In the genomic region with DNA sequence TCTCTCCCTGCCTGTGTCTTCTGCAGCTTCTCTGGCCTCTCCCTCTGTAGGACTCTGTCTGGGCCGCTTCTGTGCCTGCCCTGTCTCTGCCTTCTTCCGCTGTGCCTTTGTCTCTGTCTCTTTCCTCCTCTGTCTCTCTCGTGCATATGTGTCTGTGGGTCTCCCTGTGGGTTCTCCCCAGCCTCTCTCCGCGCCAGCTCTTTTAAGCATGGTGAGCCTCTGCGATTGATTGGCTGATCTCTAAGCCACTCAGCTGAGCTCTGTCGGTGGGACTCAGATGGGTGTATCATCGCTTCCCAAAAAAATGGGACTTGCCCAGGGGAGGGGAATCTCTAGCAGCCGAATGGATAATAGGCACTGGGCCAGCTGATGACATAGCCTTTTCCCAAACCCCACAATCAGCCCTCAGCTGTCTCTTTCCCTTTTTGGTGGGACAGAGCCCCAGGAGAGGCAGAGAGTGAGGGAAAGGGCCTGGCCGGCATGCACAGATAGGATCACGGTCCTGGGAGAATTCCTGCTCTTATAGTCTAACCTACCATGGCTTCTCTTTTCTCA, we compare ENCODE assay signal across 9 cellular contexts. TPM values are rescaled to one million over a fixed set of nuclear protein-coding genes. Genes with fewer than 3 reads are reported as not detected.
DNase-seq lines count a peak whose midpoint lies in the region; ATAC-seq and TF ChIP-seq lines count a peak whose summit lies in the region.
"Had no signal": no experiment of that assay in that cellular context is flagged by ENCODE, and none has a peak within 500 bp of the region (broad histone marks: within the 10 kb centered on the region; RNA-seq: fewer than 3 reads in every experiment).

A gene with protein sequence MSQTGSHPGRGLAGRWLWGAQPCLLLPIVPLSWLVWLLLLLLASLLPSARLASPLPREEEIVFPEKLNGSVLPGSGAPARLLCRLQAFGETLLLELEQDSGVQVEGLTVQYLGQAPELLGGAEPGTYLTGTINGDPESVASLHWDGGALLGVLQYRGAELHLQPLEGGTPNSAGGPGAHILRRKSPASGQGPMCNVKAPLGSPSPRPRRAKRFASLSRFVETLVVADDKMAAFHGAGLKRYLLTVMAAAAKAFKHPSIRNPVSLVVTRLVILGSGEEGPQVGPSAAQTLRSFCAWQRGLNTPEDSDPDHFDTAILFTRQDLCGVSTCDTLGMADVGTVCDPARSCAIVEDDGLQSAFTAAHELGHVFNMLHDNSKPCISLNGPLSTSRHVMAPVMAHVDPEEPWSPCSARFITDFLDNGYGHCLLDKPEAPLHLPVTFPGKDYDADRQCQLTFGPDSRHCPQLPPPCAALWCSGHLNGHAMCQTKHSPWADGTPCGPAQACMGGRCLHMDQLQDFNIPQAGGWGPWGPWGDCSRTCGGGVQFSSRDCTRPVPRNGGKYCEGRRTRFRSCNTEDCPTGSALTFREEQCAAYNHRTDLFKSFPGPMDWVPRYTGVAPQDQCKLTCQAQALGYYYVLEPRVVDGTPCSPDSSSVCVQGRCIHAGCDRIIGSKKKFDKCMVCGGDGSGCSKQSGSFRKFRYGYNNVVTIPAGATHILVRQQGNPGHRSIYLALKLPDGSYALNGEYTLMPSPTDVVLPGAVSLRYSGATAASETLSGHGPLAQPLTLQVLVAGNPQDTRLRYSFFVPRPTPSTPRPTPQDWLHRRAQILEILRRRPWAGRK (minus strand): TSS at position 178 of the 555 bp plus-strand sequence. CDS start 427 bp downstream, outside the sequence.

- no peaks in the 10 kb centered on the region for H3K9me2 ChIP-seq in GM23248 (ENCODE audit: insufficient read depth)

- H3K27ac Mint-ChIP-seq in activated naive CD8-positive, alpha-beta T cell treated with anti-CD3 and anti-CD28 coated beads, Interleukin-2, amount 10 ng/mL, durations not matched to agents 7 days and 5 days = peak within 1 kb of the TSS; percentile 97
- H3K27ac Mint-ChIP-seq in immature natural killer cell = peak within 1 kb of the TSS in 3 of 6 donors; percentile 20 to 96 (median 41)

- peaks cover 57% of the 10 kb centered on the region for H3K4me1 ChIP-seq in GM23248 (ENCODE audit: insufficient read depth)
- peaks cover 96% of the 10 kb centered on the region for H3K4me1 ChIP-seq in left ventricle myocardium inferior

- TF ChIP-seq CTCF in left ventricle myocardium inferior (IDR thresholded peaks at IDR 0.05; ENCODE audit: borderline replicate concordance) (no peak), GM10266 (IDR thresholded peaks at IDR 0.05; ENCODE audit: control insufficient read depth, insufficient read depth, low read depth, missing control alignments) (no peak)

- H3K27me3 ChIP-seq in GM23248 (replicated peaks; ENCODE audit: insufficient read depth) (no peaks in the 10 kb centered on the region), left ventricle myocardium inferior (ENCODE audit: low read depth) (no peaks in the 10 kb centered on the region)

- H3K4me3 ChIP-seq in GM23248 (peak within 1 kb of the TSS; percentile 82), left ventricle myocardium inferior (peak within 1 kb of the TSS; percentile 67)

- no peaks in the 10 kb centered on the region for H3K9me3 Mint-ChIP-seq in activated naive CD8-positive, alpha-beta T cell treated with anti-CD3 and anti-CD28 coated beads, Interleukin-2, amount 10 ng/mL, durations not matched to agents 7 days and 5 days
- no peaks in the 10 kb centered on the region for H3K9me3 Mint-ChIP-seq in immature natural killer cell
- H3K9me3 Mint-ChIP-seq: memory B cell had no signal

- peak within 1 kb of the TSS; percentile 98 for H3K4me2 ChIP-seq in GM23248 (ENCODE audit: unreplicated experiment)

- peaks cover 55% of the 10 kb centered on the region for H3K79me2 ChIP-seq in GM23248 (ENCODE audit: insufficient read depth)

- peaks cover 58% of the 10 kb centered on the region for H3K4me1 Mint-ChIP-seq in activated naive CD8-positive, alpha-beta T cell treated with anti-CD3 and anti-CD28 coated beads, Interleukin-2, amount 10 ng/mL, durations not matched to agents 7 days and 5 days
- H3K4me1 Mint-ChIP-seq in immature natural killer cell = peaks cover 63 to 75% of the 10 kb centered on the region in 2 donors

- H3K9ac ChIP-seq in GM23248 = peak within 1 kb of the TSS; percentile 98

- DNase-seq in GM23248 (peak; percentile 91), left ventricle myocardium inferior (peak; percentile 73), putamen (ENCODE audit: low spot score) (peak; percentile 95), DMS79 (lab: John Stamatoyannopoulos, UW) (no peak), GM10266 (ENCODE audit: extremely low spot score) (no peak), left lobe of liver (ENCODE audit: low spot score) (no peak), immature natural killer cell (no peak)
- DNase-seq in activated naive CD8-positive, alpha-beta T cell treated with anti-CD3 and anti-CD28 coated beads, Interleukin-2, amount 10 ng/mL, durations not matched to agents 7 days and 5 days = no peak

- POLR2A ChIA-PET in activated naive CD8-positive, alpha-beta T cell treated with anti-CD3 and anti-CD28 coated beads, Interleukin-2, amount 10 ng/mL, durations not matched to agents 7 days and 5 days (lab: Charles Lee) = interaction anchor here (1.0 to 1.7 kb wide), 4 partner anchors 17 to 33 kb away, joined by 3 to 8 read pairs (median 6); a partner anchor contains a TSS

- H2AFZ ChIP-seq in GM23248 = peak within 1 kb of the TSS; percentile 76

- H3K9me3 ChIP-seq in GM23248 (ENCODE audit: low read depth) = no peaks in the 10 kb centered on the region
- no peaks in the 10 kb centered on the region for H3K9me3 ChIP-seq in left ventricle myocardium inferior (replicated peaks)

- no peaks in the 10 kb centered on the region for H3K27me3 Mint-ChIP-seq in activated naive CD8-positive, alpha-beta T cell treated with anti-CD3 and anti-CD28 coated beads, Interleukin-2, amount 10 ng/mL, durations not matched to agents 7 days and 5 days
- H3K27me3 Mint-ChIP-seq in immature natural killer cell (ENCODE audit: low read depth in 3 of 3) = peaks cover 0 to 8% (median 5%) of the 10 kb centered on the region in 3 donors

- H4K20me1 ChIP-seq in GM23248 (ENCODE audit: insufficient read depth) = no peaks in the 10 kb centered on the region

- H3K36me3 Mint-ChIP-seq in activated naive CD8-positive, alpha-beta T cell treated with anti-CD3 and anti-CD28 coated beads, Interleukin-2, amount 10 ng/mL, durations not matched to agents 7 days and 5 days = peaks cover 2% of the 10 kb centered on the region
- peaks cover 0 to 4% (median under 1%) of the 10 kb centered on the region in 3 donors for H3K36me3 Mint-ChIP-seq in immature natural killer cell

- H3K36me3 ChIP-seq in GM23248 (ENCODE audit: low read depth) (peaks cover 7% of the 10 kb centered on the region; the same call in 1 of the 2 replicates), left ventricle myocardium inferior (peaks cover 17% of the 10 kb centered on the region)

- in situ Hi-C loops in GM23248 (cut with MboI) = no loop called here

- no peak for ATAC-seq in activated naive CD8-positive, alpha-beta T cell treated with anti-CD3 and anti-CD28 coated beads, Interleukin-2, amount 10 ng/mL, durations not matched to agents 7 days and 5 days (ENCODE audit: low read depth)
- no peak for ATAC-seq in left lobe of liver

- 10 to 11% methylated on average over 10 to 11 of the region's 11 CpGs for WGBS in GM23248 (ENCODE audit: low coverage in 1 of 2, low lambda C conversion rate in 2 of 2, missing lambda C conversion rate in 2 of 2), 2 experiments

- peaks cover 37% of the 10 kb centered on the region for H3F3A ChIP-seq in GM23248 (ENCODE audit: insufficient read depth)

- intact Hi-C loops in left ventricle myocardium inferior (cut with micrococcal nuclease) = no loop called here

- H3K27ac ChIP-seq in GM23248 = peak within 1 kb of the TSS; percentile 100
- peak within 1 kb of the TSS; percentile 99 for H3K27ac ChIP-seq in left ventricle myocardium inferior (replicated peaks)

- peak within 1 kb of the TSS; percentile 76 for H3K4me3 Mint-ChIP-seq in activated naive CD8-positive, alpha-beta T cell treated with anti-CD3 and anti-CD28 coated beads, Interleukin-2, amount 10 ng/mL, durations not matched to agents 7 days and 5 days
- H3K4me3 Mint-ChIP-seq in immature natural killer cell = peak within 1 kb of the TSS in 2 of 5 donors; percentile 5 to 44
- H3K4me3 Mint-ChIP-seq: memory B cell had no signal

RNA-seq across cellular contexts. Expression of the gene that starts here (rescaled TPM):
- total RNA-seq in GM23248 (2014; rRNA removed; shearing (Covaris generic)) = 5.9 and 9.8 TPM in 2 replicates
- polyA plus RNA-seq in GM23248 (2016; fragmentation: Nextera tagmentation; extraction: Ambion mirVana) (5.3 and 7.2 TPM in 2 replicates), immature natural killer cell (under 1 TPM in 2 of 3 donors, not detected in 1; 0.10 to 0.29 TPM)
- total RNA-seq in activated naive CD8-positive, alpha-beta T cell treated with anti-CD3 and anti-CD28 coated beads, Interleukin-2, amount 10 ng/mL, durations not matched to agents 7 days and 5 days = 1 to 10 TPM; 2.5 to 3.5 TPM
- total RNA-seq in left ventricle myocardium inferior (14.1 TPM), left lobe of liver (1.1 TPM)

Comparison
In these comparisons a context has a peak if more than half of its experiments do, and no peak if none do; other contexts are left out.
1. DNase-seq: peak in GM23248 (single experiment), left ventricle myocardium inferior (single experiment) and putamen (single experiment); none in activated naive CD8-positive, alpha-beta T cell treated with anti-CD3 and anti-CD28 coated beads, Interleukin-2, amount 10 ng/mL, durations not matched to agents 7 days and 5 days (single experiment), DMS79 (single experiment), GM10266 (single experiment), left lobe of liver (single experiment) and immature natural killer cell (0 of 3).